In genomic region chr7:143288836-143289235, GRCh38 we compare ENCODE assay signal across 8 cellular contexts. TPM values are rescaled to one million over a fixed set of nuclear protein-coding genes. Genes with fewer than 3 reads are reported as not detected.
DNase-seq lines count a peak whose midpoint lies in the region; ATAC-seq and TF ChIP-seq lines count a peak whose summit lies in the region.

No MANE protein-coding gene starts in this region.

- H3K4me3 Mint-ChIP-seq in MCF 10A (ENCODE audit: unreplicated experiment): peak overlapping the region; percentile 98
- peak overlapping the region; percentile 90 for H3K4me3 Mint-ChIP-seq in mesothelial cell of epicardium

- H3K27me3 Mint-ChIP-seq in MCF 10A (ENCODE audit: insufficient read depth, unreplicated experiment) (no peaks in the 10 kb centered on the region), mesothelial cell of epicardium (ENCODE audit: low read depth) (no peaks in the 10 kb centered on the region)

- H3K4me1 Mint-ChIP-seq in MCF 10A (ENCODE audit: insufficient read depth, unreplicated experiment): peaks cover 42% of the 10 kb centered on the region
- peaks cover 49% of the 10 kb centered on the region for H3K4me1 Mint-ChIP-seq in mesothelial cell of epicardium

- ATAC-seq in HG03571 (IDR thresholded peaks at IDR 0.05; ENCODE audit: unreplicated experiment): no peak
- no peak for ATAC-seq in HG02623 (IDR thresholded peaks at IDR 0.05; ENCODE audit: unreplicated experiment)

- peak overlapping the region; percentile 98 for H3K9ac ChIP-seq in HUES64 (ENCODE audit: low read depth, low read length)

- WGBS in HUES64: 2% methylated on average over 11 of the region's 11 CpGs

- intact Hi-C loops in MCF 10A (cut with micrococcal nuclease): loop anchor here (2.0 kb wide), 2 partner anchors 24 to 92 kb away; partner anchors contain the start of gene ZYX

- TF ChIP-seq CTCF in MCF 10A (IDR thresholded peaks at IDR 0.05; ENCODE audit: unreplicated experiment) (no peak), mesothelial cell of epicardium (IDR thresholded peaks at IDR 0.05; ENCODE audit: unreplicated experiment) (no peak)

- H3K4me3 ChIP-seq in HUES64 (ENCODE audit: low read length): peak overlapping the region; percentile 91

- POLR2A ChIA-PET in MCF 10A (lab: Yijun Ruan, JAX): interaction anchor here (0.8 to 3.7 kb wide), 10 partner anchors 8 to 91 kb away, joined by 3 to 32 read pairs (median 6); partner anchors contain the start of gene GSTK1

- BruUV-seq in MCF 10A (replicated peaks; lab: Mats Ljungman, UMichigan): no TSS peak

- H3K27ac ChIP-seq in HUES64 (ENCODE audit: low read depth, low read length): peak overlapping the region; percentile 82

- H3K27ac Mint-ChIP-seq in MCF 10A (ENCODE audit: low read depth, unreplicated experiment) (peak overlapping the region; percentile 68), mesothelial cell of epicardium (peak overlapping the region; percentile 95)

- DNase-seq in EH (ENCODE audit: low read depth) (peak; percentile 48), MCF 10A (ENCODE audit: unreplicated experiment) (peak; percentile 23), mesothelial cell of epicardium (ENCODE audit: low spot score in 2 of 2, unreplicated experiment in 2 of 2) (no peak), NCI-H2227 (lab: John Stamatoyannopoulos, UW; ENCODE audit: unreplicated experiment) (no peak)
- DNase-seq in activated CD4-positive, alpha-beta T cell treated with anti-CD3 and anti-CD28 coated beads, Interleukin-2, amount 50 U/mL, for 4 hours: no peak

- H3K36me3 Mint-ChIP-seq in MCF 10A (ENCODE audit: insufficient read depth, unreplicated experiment): peaks cover 25% of the 10 kb centered on the region
- H3K36me3 Mint-ChIP-seq in mesothelial cell of epicardium: peaks cover 19% of the 10 kb centered on the region

- peaks cover 19% of the 10 kb centered on the region for H3K4me1 ChIP-seq in HUES64 (ENCODE audit: insufficient read depth, low read length)

- peaks cover 6% of the 10 kb centered on the region; the same call in 1 of the 2 replicates for H3K9me3 ChIP-seq in HUES64 (ENCODE audit: insufficient read depth, low read depth, low read length)

- peaks cover 35% of the 10 kb centered on the region for H3K36me3 ChIP-seq in HUES64 (ENCODE audit: insufficient read depth, low read length)

- H3K9me3 Mint-ChIP-seq in MCF 10A (ENCODE audit: unreplicated experiment) (no peaks in the 10 kb centered on the region), mesothelial cell of epicardium (peaks cover 4% of the 10 kb centered on the region)

- H3K27me3 ChIP-seq in HUES64 (ENCODE audit: insufficient read depth, low read length): peaks cover 22% of the 10 kb centered on the region

- CTCF ChIA-PET in MCF 10A (lab: Yijun Ruan, JAX): interaction anchor here (1.2 to 1.5 kb wide), 2 partner anchors 48 to 119 kb away, joined by 3 to 8 read pairs; no protein-coding TSS in a partner anchor

RNA-seq across cellular contexts. Expression of gene CASP2, which starts 0.7 kb away (rescaled TPM):
- 18.9 TPM for polyA plus RNA-seq in HUES64 (2013, experiment 1 of 2)
- 18.4 TPM for polyA plus RNA-seq in HUES64 (2013, experiment 2 of 2)
- total RNA-seq in MCF 10A (2022) (15.1 and 17.4 TPM in 2 replicates), mesothelial cell of epicardium (53.3 to 56.5 TPM (median 55.4 TPM) in 3 replicates)

RNA-seq across cellular contexts. Expression of gene TMEM139, which starts 4.1 kb away (rescaled TPM):
- polyA plus RNA-seq in HUES64 (2013, experiment 1 of 2): 0.55 TPM
- 1.7 TPM for polyA plus RNA-seq in HUES64 (2013, experiment 2 of 2)
- total RNA-seq in MCF 10A (2022): 8.1 and 9.2 TPM in 2 replicates
- total RNA-seq in mesothelial cell of epicardium: 6.1 to 10.1 TPM (median 7.9 TPM) in 3 replicates

RNA-seq across cellular contexts. Expression of gene GSTK1, which starts 25.6 kb away (rescaled TPM):
- 31.7 TPM for polyA plus RNA-seq in HUES64 (2013, experiment 1 of 2)
- polyA plus RNA-seq in HUES64 (2013, experiment 2 of 2): 34.0 TPM
- 69.7 and 79.9 TPM in 2 replicates for total RNA-seq in MCF 10A (2022)
- 86.7 to 98.8 TPM (median 92.8 TPM) in 3 replicates for total RNA-seq in mesothelial cell of epicardium

RNA-seq across cellular contexts. Expression of gene CLCN1, which starts 27.1 kb away (rescaled TPM):
- polyA plus RNA-seq in HUES64 (2013, experiment 1 of 2): 0.20 TPM
- 0.13 TPM for polyA plus RNA-seq in HUES64 (2013, experiment 2 of 2)
- total RNA-seq in MCF 10A (2022) (not detected in 2 replicates), mesothelial cell of epicardium (0.07 to 0.16 TPM (median 0.11 TPM) in 3 replicates)

Comparison
In these comparisons a context has a peak if more than half of its experiments do, and no peak if none do; other contexts are left out.
1. DNase-seq: peak in EH (single experiment) and MCF 10A (single experiment); none in mesothelial cell of epicardium (0 of 2), NCI-H2227 (single experiment) and activated CD4-positive, alpha-beta T cell treated with anti-CD3 and anti-CD28 coated beads, Interleukin-2, amount 50 U/mL, for 4 hours (0 of 2).